ENCODE assay signal across 11 cellular contexts in the genomic region with DNA sequence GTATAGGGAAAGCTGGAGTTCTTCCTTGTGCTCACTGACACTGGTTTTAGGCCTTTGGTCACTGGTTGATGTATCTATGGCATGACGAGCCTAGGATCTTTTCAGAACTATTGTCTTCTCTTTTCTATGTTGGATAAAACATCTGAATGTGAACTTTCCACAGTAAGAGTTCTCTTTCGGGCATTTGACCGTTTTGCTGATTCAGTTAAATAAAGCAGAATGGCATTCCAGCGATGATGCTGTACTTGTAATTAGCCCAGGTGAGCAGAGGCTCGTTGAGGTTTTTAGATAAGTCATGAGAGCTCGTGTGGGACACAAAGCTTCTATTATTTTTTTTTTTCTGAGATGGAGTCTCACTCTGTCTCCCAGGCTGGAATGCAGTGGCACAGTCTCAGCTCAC.
"Had no signal": no experiment of that assay in that cellular context is flagged by ENCODE, and none has a peak within 500 bp of the region (broad histone marks: within the 10 kb centered on the region; RNA-seq: fewer than 3 reads in every experiment).

No MANE protein-coding gene starts in this region.

- H3K27ac ChIP-seq: GM23248 had no signal

- H3K4me3 ChIP-seq: GM23248, GM23338, HAP-1 had no signal

- FAIRE-seq: H1, H54 had no signal

- H3K4me1 ChIP-seq: HAP-1 had no signal

- H3K4me2 ChIP-seq: GM23338 had no signal

- H3K9ac ChIP-seq: GM23248 had no signal

- H3K36me3 ChIP-seq: HAP-1 had no signal

- DNase-seq: GM23248, GOT3, H7, H9, HCEC 1CT, HFFc6 had no signal

- ATAC-seq: GM23338, HCT116 had no signal

- H3K9me3 ChIP-seq: HAP-1 had no signal

- H2AFZ ChIP-seq: GM23248, GM23338 had no signal
